Comparison of ENCODE assay signal across 8 cellular contexts in genomic region chr19:34733826-34734600, GRCh38. TPM values are rescaled to one million over a fixed set of nuclear protein-coding genes. Genes with fewer than 3 reads are reported as not detected.
A peak's percentile ranks its signal among the peaks of the same experiment; 100 is the strongest.
DNase-seq lines count a peak whose midpoint lies in the region; ATAC-seq and TF ChIP-seq lines count a peak whose summit lies in the region.

TSS of gene ZNF181 (plus strand) at chr19:34734243. CDS start at chr19:34735038, 795 bp downstream.

- peak within 1 kb of the TSS; percentile 98 for H3K27ac Mint-ChIP-seq in endothelial cell (ENCODE audit: unreplicated experiment)

- peak; percentile 80 for ATAC-seq in GM21367 (IDR thresholded peaks at IDR 0.05; ENCODE audit: unreplicated experiment)

- H3K36me3 Mint-ChIP-seq in endothelial cell (ENCODE audit: low read depth, unreplicated experiment), result peaks cover 11% of the 10 kb centered on the region

- H3K27me3 Mint-ChIP-seq in endothelial cell (ENCODE audit: unreplicated experiment), result no peaks in the 10 kb centered on the region

- peak within 1 kb of the TSS; percentile 96 for H3K4me3 Mint-ChIP-seq in endothelial cell (ENCODE audit: unreplicated experiment)

- no peak for TF ChIP-seq CTCF in endothelial cell (IDR thresholded peaks at IDR 0.05; ENCODE audit: unreplicated experiment)

- peak; percentile 80 for DNase-seq in COR-L47 (lab: John Stamatoyannopoulos, UW)
- peak; percentile 87 for DNase-seq in HT1080 (ENCODE audit: low read depth)
- DNase-seq in NOMO-1 treated with dmso at 0.1 percent for 144 hours (lab: John Stamatoyannopoulos, UW; ENCODE audit: unreplicated experiment), result peak; percentile 83
- peak; percentile 61 for DNase-seq in activated CD8-positive, alpha-beta memory T cell treated with anti-CD3 and anti-CD28 coated beads, Interleukin-2, amount 50 U/mL, for 24 hours (ENCODE audit: extremely low read depth)
- DNase-seq in endothelial cell (ENCODE audit: low spot score), result peak; percentile 76
- peak; percentile 96 for DNase-seq in midbrain (lab: John Stamatoyannopoulos, UW)
- peak; percentile 71 for DNase-seq in stimulated activated CD8-positive, alpha-beta memory T cell treated with anti-CD3 and anti-CD28 coated beads, Interleukin-15, amount 100 ng/mL, for 48 hours (ENCODE audit: low read depth in 2 of 2)

- H3K9me3 Mint-ChIP-seq in endothelial cell (ENCODE audit: unreplicated experiment), result no peaks in the 10 kb centered on the region

- peaks cover 17% of the 10 kb centered on the region for H3K4me1 Mint-ChIP-seq in endothelial cell (ENCODE audit: unreplicated experiment)

RNA-seq across cellular contexts. Expression of gene ZNF181, which starts in this region (rescaled TPM):
- 6.6 and 8.9 TPM in 2 replicates for total RNA-seq in HT1080 (2014; rRNA removed; shearing (Covaris generic))
- 12.3 and 13.3 TPM in 2 replicates for polyA plus RNA-seq in HT1080 (2015; cell fraction: cytosol; rRNA removed)
- 14.4 and 18.4 TPM in 2 replicates for polyA plus RNA-seq in HT1080 (2015; cell fraction: nucleus; rRNA removed)
- total RNA-seq in endothelial cell (ENCODE audit: unreplicated experiment), result 12.9 TPM

Comparison
In these comparisons a context has a peak if more than half of its experiments do, and no peak if none do; other contexts are left out.
1. Peak in every context shown above with its lines: DNase-seq and ATAC-seq.